In genomic region chr17:79023180-79023705, GRCh38 we compare ENCODE assay signal across 7 cellular contexts. TPM values are rescaled to one million over a fixed set of nuclear protein-coding genes. Genes with fewer than 3 reads are reported as not detected.
A peak's percentile ranks its signal among the peaks of the same experiment; 100 is the strongest.
DNase-seq lines count a peak whose midpoint lies in the region; ATAC-seq and TF ChIP-seq lines count a peak whose summit lies in the region.
"Had no signal": no experiment of that assay in that cellular context is flagged by ENCODE, and none has a peak within 500 bp of the region (broad histone marks: within the 10 kb centered on the region; RNA-seq: fewer than 3 reads in every experiment).

No MANE protein-coding gene starts in this region.

- H3K4me3 ChIP-seq in PC-9 = peak overlapping the region; percentile 78; the same call in 1 of the 2 replicates
- H3K4me3 ChIP-seq in esophagus muscularis mucosa = peak overlapping the region; percentile 72 to 82 (median 79)
- H3K4me3 ChIP-seq in psoas muscle = peak overlapping the region; percentile 69

- no peak overlapping the region for H3K27ac ChIP-seq in PC-9
- peak overlapping the region; percentile 75 to 88 (median 78) for H3K27ac ChIP-seq in esophagus muscularis mucosa (replicated peaks in 1 of 4)
- peak overlapping the region; percentile 46 for H3K27ac ChIP-seq in psoas muscle

- ATAC-seq in psoas muscle (no peak), GM18519 (IDR thresholded peaks at IDR 0.05; ENCODE audit: low FRiP score, unreplicated experiment) (no peak)

- no peaks in the 10 kb centered on the region for H3K79me2 ChIP-seq in PC-9 (ENCODE audit: low read depth)

- H4K20me1 ChIP-seq in PC-9 (ENCODE audit: insufficient read depth) = no peaks in the 10 kb centered on the region

- no peaks in the 10 kb centered on the region for H3K9me2 ChIP-seq in PC-9 (ENCODE audit: insufficient read depth)

- no peak for TF ChIP-seq CTCF in PC-9 (conservative IDR thresholded peaks at IDR 0.05)
- no peak for TF ChIP-seq CTCF in esophagus muscularis mucosa (IDR thresholded peaks at IDR 0.05)
- no peak for TF ChIP-seq CTCF in psoas muscle (IDR thresholded peaks at IDR 0.05)

- whole genome bisulfite sequencing in esophagus muscularis mucosa = 75% methylated on average over 12 of the region's 12 CpGs
- 86 to 91% (median 87%) methylated on average over 12 of the region's 12 CpGs for WGBS in psoas muscle, 3 donors

- POLR2A ChIA-PET in PC-9 (lab: Charles Lee; ENCODE audit: unreplicated experiment) = no interaction called here

- CTCF ChIA-PET in PC-9 (lab: Charles Lee) = interaction anchor here (0.7 kb wide), 1 partner anchor 788 kb away, joined by 3 read pairs; no protein-coding TSS in a partner anchor

- H2AFZ ChIP-seq in PC-9 = no peak overlapping the region

- H3K36me3 ChIP-seq in PC-9 (ENCODE audit: low read depth) (no peaks in the 10 kb centered on the region), esophagus muscularis mucosa (no peaks in the 10 kb centered on the region), psoas muscle (ENCODE audit: insufficient read depth in 1 of 2, low read depth in 1 of 2) (no peaks in the 10 kb centered on the region)

- no peaks in the 10 kb centered on the region for H3K9me3 ChIP-seq in PC-9 (ENCODE audit: insufficient read depth, low read depth)
- no peaks in the 10 kb centered on the region for H3K9me3 ChIP-seq in esophagus muscularis mucosa
- H3K9me3 ChIP-seq in psoas muscle = no peaks in the 10 kb centered on the region

- no peaks in the 10 kb centered on the region for H3K27me3 ChIP-seq in PC-9 (ENCODE audit: insufficient read depth, low read depth)
- peaks cover 0 to 6% (median 0%) of the 10 kb centered on the region in 4 donors for H3K27me3 ChIP-seq in esophagus muscularis mucosa
- peaks cover 0 to 10% (median 0%) of the 10 kb centered on the region in 3 donors for H3K27me3 ChIP-seq in psoas muscle (ENCODE audit: insufficient read depth in 3 of 3, low read length in 2 of 3)

- H3K4me1 ChIP-seq in PC-9 (replicated peaks; ENCODE audit: insufficient read depth) (peaks cover 64% of the 10 kb centered on the region), esophagus muscularis mucosa (peaks cover 77 to 87% (median 85%) of the 10 kb centered on the region in 4 donors), psoas muscle (peaks cover 46% of the 10 kb centered on the region)

- TF ChIP-seq POLR2A in esophagus muscularis mucosa (IDR thresholded peaks at IDR 0.05; ENCODE audit: low read depth) = no peak

- H3K4me2 ChIP-seq in PC-9 = peak overlapping the region; percentile 95

- DNase-seq in PC-9 (no peak), esophagus muscularis mucosa (ENCODE audit: extremely low spot score) (no peak), psoas muscle (peak in 1 of 2 donors; percentile 38), NCI-H524 (lab: John Stamatoyannopoulos, UW) (no peak), NCI-H226 (no peak)
- DNase-seq: NCI-H526 treated with DMSO at 0.1 percent for 48 hours had no signal

- intact Hi-C loops in PC-9 (cut with micrococcal nuclease; ENCODE audit: unreplicated experiment) = no loop called here
- intact Hi-C loops in esophagus muscularis mucosa (cut with DNase I) = no loop called here
- intact Hi-C loops in psoas muscle (cut with DNase I) = no loop called here

- no TSS peak for BruUV-seq in PC-9 (replicated peaks; lab: Mats Ljungman, UMichigan)

- no peak for TF ChIP-seq EP300 in esophagus muscularis mucosa (IDR thresholded peaks at IDR 0.05)

- peaks cover 15% of the 10 kb centered on the region; the same call in 1 of the 2 replicates for H3F3A ChIP-seq in PC-9 (ENCODE audit: insufficient read depth, low read depth)

RNA-seq across cellular contexts. Expression of gene C1QTNF1, which starts 0.7 kb away (rescaled TPM):
- 3.4 and 3.9 TPM in 2 replicates for total RNA-seq in PC-9 (2021)
- total RNA-seq in esophagus muscularis mucosa = 100 to 1,000 TPM in 1 of 4 donors, 10 to 100 TPM in 3; 31.1 to 115 (median 70.4) TPM
- 10 to 100 TPM; 10.5 to 22.8 (median 16.9) TPM for total RNA-seq in psoas muscle
- 10 to 100 TPM; 12.2 to 22.6 (median 16.4) TPM for polyA plus RNA-seq in psoas muscle

RNA-seq across cellular contexts. Expression of gene CANT1, which starts 13.7 kb away (rescaled TPM):
- total RNA-seq in PC-9 (2021) (116 and 183 TPM in 2 replicates), esophagus muscularis mucosa (10 to 100 TPM; 21.2 to 33.7 (median 27.0) TPM), psoas muscle (10 to 100 TPM; 19.1 to 27.7 (median 21.0) TPM)
- polyA plus RNA-seq in psoas muscle = 10 to 100 TPM; 10.2 to 34.3 (median 29.5) TPM

RNA-seq across cellular contexts. Expression of gene LGALS3BP, which starts 43.5 kb away (rescaled TPM):
- total RNA-seq in PC-9 (2021) (507 and 685 TPM in 2 replicates), esophagus muscularis mucosa (100 to 1,000 TPM; 106 to 284 (median 197) TPM), psoas muscle (10 to 100 TPM; 12.9 to 35.5 (median 22.0) TPM)
- 10 to 100 TPM in 1 of 3 donors, 1 to 10 TPM in 2; 8.9 to 14.9 (median 8.9) TPM for polyA plus RNA-seq in psoas muscle

RNA-seq across cellular contexts. Expression of gene ENGASE, which starts 51.4 kb away (rescaled TPM):
- total RNA-seq in PC-9 (2021) (15.7 and 19.5 TPM in 2 replicates), esophagus muscularis mucosa (10 to 100 TPM; 10.4 to 23.7 (median 19.1) TPM), psoas muscle (10 to 100 TPM; 26.7 to 80.8 (median 50.8) TPM)
- polyA plus RNA-seq in psoas muscle = 10 to 100 TPM in 2 of 3 donors, 1 to 10 TPM in 1; 7.5 to 24.1 (median 12.4) TPM
